Comparison of ENCODE assay signal across 8 cellular contexts in the genomic region with DNA sequence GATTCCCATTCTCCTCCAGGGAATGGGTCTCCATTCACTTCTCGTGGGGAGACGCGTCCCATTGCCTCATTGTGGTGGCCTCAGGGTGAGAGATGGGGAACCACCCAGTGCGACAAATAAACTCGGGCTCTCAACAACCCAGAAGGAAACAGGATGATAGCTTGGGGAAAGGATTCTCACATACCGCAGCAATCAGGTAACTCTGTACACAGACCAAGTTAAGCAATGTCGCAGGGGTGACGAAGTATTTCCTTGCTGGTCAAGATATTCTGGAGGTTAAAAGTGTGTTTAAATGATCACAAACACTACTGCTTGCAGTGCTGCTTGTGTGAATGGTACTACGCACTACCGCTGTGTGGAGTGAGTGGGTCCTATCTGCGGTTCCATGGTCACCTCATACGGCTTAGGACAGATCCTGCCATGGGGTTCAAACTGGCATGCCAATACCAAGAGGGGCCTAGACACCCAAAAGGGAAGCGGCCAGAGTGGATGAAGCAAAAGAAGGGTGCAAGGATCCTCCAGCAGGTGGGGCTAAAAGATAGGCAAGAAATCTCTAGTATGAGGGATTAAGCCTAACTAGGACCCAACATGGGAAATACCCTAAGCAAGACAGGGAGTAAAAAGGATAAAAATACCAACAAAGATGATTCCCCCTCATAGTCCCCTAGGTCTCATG.
DNase-seq lines count a peak whose midpoint lies in the region; ATAC-seq, FAIRE-seq and TF ChIP-seq lines count a peak whose summit lies in the region.

No MANE protein-coding gene starts in this region.

- no peak for TF ChIP-seq POLR2A in H54 (IDR thresholded peaks at IDR 0.05; ENCODE audit: low read depth, low read length)

- FAIRE-seq in H54 (lab: Jason Lieb, UNC): peak; percentile 89

- no CpG with 5 or more reads among the region's 13 CpGs for WGBS in iPS DF 6.9 (ENCODE audit: insufficient coverage, insufficient read length)

- H3K4me3 ChIP-seq in iPS DF 6.9 (ENCODE audit: low read length): no peak overlapping the region

- DNase-seq in GM03348 (ENCODE audit: low spot score) (peak; percentile 48), H54 (ENCODE audit: insufficient read length, low spot score) (peak; percentile 23), MV-4-11 (lab: John Stamatoyannopoulos, UW) (peak; percentile 53), SW480 (ENCODE audit: low spot score) (peak; percentile 75), amniotic epithelial cell (ENCODE audit: low read depth) (peak; percentile 65), iPS DF 6.9 (ENCODE audit: low read depth, low spot score) (peak; percentile 55)
- peak; percentile 24 to 26 for DNase-seq in stimulated activated CD4-positive, alpha-beta T cell treated with anti-CD3 and anti-CD28 coated beads, Interleukin-1b, Interleukin-23, amount 100 ng/mL, for 1 hour (ENCODE audit: low read depth in 2 of 2)

- no peaks in the 10 kb centered on the region for H3K27me3 ChIP-seq in iPS DF 6.9 (ENCODE audit: control insufficient read depth, insufficient read depth, low read length)

- no peaks in the 10 kb centered on the region for H3K9me3 ChIP-seq in iPS DF 6.9 (ENCODE audit: control insufficient read depth, insufficient read depth, low read length)

- no peak for ATAC-seq in GM21367 (IDR thresholded peaks at IDR 0.05; ENCODE audit: unreplicated experiment)

- H3K4me1 ChIP-seq in iPS DF 6.9 (ENCODE audit: control insufficient read depth, insufficient read depth, low read length): no peaks in the 10 kb centered on the region

- no peak overlapping the region for H3K27ac ChIP-seq in iPS DF 6.9 (ENCODE audit: low read length)

- H3K36me3 ChIP-seq in iPS DF 6.9 (ENCODE audit: control insufficient read depth, insufficient read depth, low read length): no peaks in the 10 kb centered on the region

Comparison
In these comparisons a context has a peak if more than half of its experiments do, and no peak if none do; other contexts are left out.
1. DNase-seq: peak in every context shown above with its lines; median percentile 75 in SW480; 65 in amniotic epithelial cell; 55 in iPS DF 6.9; 53 in MV-4-11; 48 in GM03348; 25 in stimulated activated CD4-positive, alpha-beta T cell treated with anti-CD3 and anti-CD28 coated beads, Interleukin-1b, Interleukin-23, amount 100 ng/mL, for 1 hour; 23 in H54.